Comparison of ENCODE assay signal across 10 cellular contexts in genomic region chr5:93570294-93571110, GRCh38. TPM values are rescaled to one million over a fixed set of nuclear protein-coding genes. Genes with fewer than 3 reads are reported as not detected.
DNase-seq lines count a peak whose midpoint lies in the region; ATAC-seq and TF ChIP-seq lines count a peak whose summit lies in the region.
"Had no signal": no experiment of that assay in that cellular context is flagged by ENCODE, and none has a peak within 500 bp of the region (broad histone marks: within the 10 kb centered on the region; RNA-seq: fewer than 3 reads in every experiment).

No MANE protein-coding gene starts in this region.

- DNase-seq in ecto neural progenitor cell (ENCODE audit: low spot score): peak; percentile 77
- DNase-seq in osteocyte (ENCODE audit: extremely low spot score, unreplicated experiment): no peak
- no peak for DNase-seq in stimulated activated CD4-positive, alpha-beta T cell treated with anti-CD3 and anti-CD28 coated beads, Interleukin-12 subunit alpha, Interleukin-12 subunit beta, amount 100 ng/mL, for 4 hours
- no peak for DNase-seq in SK-N-SH
- DNase-seq in cerebellar nuclear complex (lab: John Stamatoyannopoulos, UW): no peak
- DNase-seq in NCI-H1930 (lab: John Stamatoyannopoulos, UW): no peak

- TF ChIP-seq EP300 in SK-N-SH (IDR thresholded peaks at IDR 0.05; ENCODE audit: borderline replicate concordance in 1 of 2, low read depth in 1 of 2, low read length in 1 of 2): no peak

- H3K79me2 ChIP-seq in SK-N-SH (ENCODE audit: insufficient read depth): peaks cover 26% of the 10 kb centered on the region; the same call in 1 of the 2 replicates

- H3K9me2 ChIP-seq in SK-N-SH: no peaks in the 10 kb centered on the region

- no peak overlapping the region for H3K9ac ChIP-seq in SK-N-SH

- ATAC-seq in GM18868 (IDR thresholded peaks at IDR 0.05; ENCODE audit: unreplicated experiment): peak; percentile 49
- peak; percentile 50 for ATAC-seq in HG02973 (IDR thresholded peaks at IDR 0.05; ENCODE audit: unreplicated experiment)

- 96% methylated on average over 52 of the region's 69 CpGs for WGBS in SK-N-SH (ENCODE audit: low lambda C conversion rate)

- no peaks in the 10 kb centered on the region for H4K20me1 ChIP-seq in SK-N-SH (ENCODE audit: insufficient read depth)

- peaks cover 19% of the 10 kb centered on the region for H3K36me3 Mint-ChIP-seq in osteocyte (ENCODE audit: unreplicated experiment)

- POLR2A ChIA-PET in SK-N-SH (lab: Yijun Ruan, JAX): no interaction called here

- TF ChIP-seq CTCF in osteocyte (IDR thresholded peaks at IDR 0.05) (no peak), SK-N-SH (IDR thresholded peaks at IDR 0.05) (no peak)

- peaks cover 0 to 15% of the 10 kb centered on the region in 2 experiments; a peak in 2 of 4 replicates for H3K4me1 ChIP-seq in SK-N-SH (ENCODE audit: control insufficient read depth in 1 of 2, insufficient read depth in 2 of 2, low read depth in 1 of 2, low read length in 1 of 2)

- H3K9me3 ChIP-seq in SK-N-SH: no peaks in the 10 kb centered on the region

- no peak overlapping the region for H3K27ac ChIP-seq in SK-N-SH (ENCODE audit: low read depth in 2 of 2, low read length in 1 of 2)

- no peak for TF ChIP-seq RAD21 in SK-N-SH (IDR thresholded peaks at IDR 0.05; ENCODE audit: low read length)

- H3K4me1 Mint-ChIP-seq in osteocyte (ENCODE audit: unreplicated experiment): peaks cover 62% of the 10 kb centered on the region

- H3K4me2 ChIP-seq in SK-N-SH: no peak overlapping the region

- H2AFZ ChIP-seq in SK-N-SH (ENCODE audit: low read depth): no peak overlapping the region

- no peak overlapping the region for H3K4me3 ChIP-seq in SK-N-SH (ENCODE audit: low read depth in 2 of 2, low read length in 1 of 2)

- H3K27me3 ChIP-seq in SK-N-SH (ENCODE audit: insufficient read depth): no peaks in the 10 kb centered on the region

- peaks cover 0 to 11% of the 10 kb centered on the region in 2 experiments for H3K36me3 ChIP-seq in SK-N-SH (replicated peaks in 1 of 2; ENCODE audit: control insufficient read depth in 1 of 2, insufficient read depth in 2 of 2, low read length in 1 of 2)

- H3K4me3 Mint-ChIP-seq in osteocyte (ENCODE audit: unreplicated experiment): no peak overlapping the region
- H3K4me3 Mint-ChIP-seq: central memory CD8-positive, alpha-beta T cell; T-helper 2 cell treated with Interferon-gamma antibody and Interleukin-4, amounts not matched to agents 5 μg/mL and 100 μg/mL, for 36 hours had no signal

- CTCF ChIA-PET in SK-N-SH (lab: Yijun Ruan, JAX): interaction anchor here (1.1 kb wide), 1 partner anchor 8 kb away, joined by 3 read pairs; no protein-coding TSS in a partner anchor

- no peaks in the 10 kb centered on the region for H3K9me3 Mint-ChIP-seq in osteocyte (ENCODE audit: unreplicated experiment)
- H3K9me3 Mint-ChIP-seq: central memory CD8-positive, alpha-beta T cell; T-helper 2 cell treated with Interferon-gamma antibody and Interleukin-4, amounts not matched to agents 5 μg/mL and 100 μg/mL, for 36 hours had no signal

- peak overlapping the region; percentile 38 for H3K27ac Mint-ChIP-seq in osteocyte (ENCODE audit: unreplicated experiment)

- H3K27me3 Mint-ChIP-seq in osteocyte (ENCODE audit: unreplicated experiment): no peaks in the 10 kb centered on the region

- no peaks in the 10 kb centered on the region for H3F3A ChIP-seq in SK-N-SH (replicated peaks; ENCODE audit: insufficient read depth)

TF ChIP-seq in SK-N-SH, 30 proteins besides CTCF, POLR2A, EP300 and RAD21:
- TF ChIP-seq GABPA (IDR thresholded peaks at IDR 0.05; ENCODE audit: low read depth) (no peak), YY1 (IDR thresholded peaks at IDR 0.05; ENCODE audit: low read depth) (no peak), JUND (IDR thresholded peaks at IDR 0.05) (no peak), RFX5 (IDR thresholded peaks at IDR 0.05; ENCODE audit: low read length) (no peak), MAX (IDR thresholded peaks at IDR 0.05; ENCODE audit: low read depth) (no peak), EZH2phosphoT487 (IDR thresholded peaks at IDR 0.05; ENCODE audit: borderline replicate concordance, low read depth) (no peak), PBX3 (IDR thresholded peaks at IDR 0.05) (no peak), REST (IDR thresholded peaks at IDR 0.05; ENCODE audit: low read depth, low read length) (no peak), USF1 (IDR thresholded peaks at IDR 0.05; ENCODE audit: borderline replicate concordance, low read depth) (no peak), ZBTB33 (IDR thresholded peaks at IDR 0.05; ENCODE audit: borderline replicate concordance, low read depth) (no peak), SIN3A (IDR thresholded peaks at IDR 0.05; ENCODE audit: borderline replicate concordance, low read depth, low read length) (no peak), SMC3 (IDR thresholded peaks at IDR 0.05; ENCODE audit: low read depth, low read length) (no peak), CHD2 (IDR thresholded peaks at IDR 0.05; ENCODE audit: low read length, partially characterized antibody) (no peak)

RNA-seq across cellular contexts. Expression of gene NR2F1-AS1, which starts 10.5 kb away (rescaled TPM):
- total RNA-seq in osteocyte: 40.9 and 42.8 TPM in 2 replicates
- polyA plus RNA-seq in SK-N-SH (2012; rRNA removed): 7.4 and 8.3 TPM in 2 replicates
- 9.3 and 13.1 TPM in 2 replicates for polyA plus RNA-seq in SK-N-SH (2012; cell fraction: cytosol; rRNA removed)
- 12.3 TPM in 2 replicates for polyA plus RNA-seq in SK-N-SH (2012; cell fraction: nucleus; rRNA removed)

RNA-seq across cellular contexts. Expression of gene NR2F1, which starts 12.5 kb away (rescaled TPM):
- total RNA-seq in osteocyte: 189 and 197 TPM in 2 replicates
- 40.0 and 47.1 TPM in 2 replicates for polyA plus RNA-seq in SK-N-SH (2012; rRNA removed)
- 24.5 and 41.7 TPM in 2 replicates for polyA plus RNA-seq in SK-N-SH (2012; cell fraction: cytosol; rRNA removed)
- 82.7 and 105 TPM in 2 replicates for polyA plus RNA-seq in SK-N-SH (2012; cell fraction: nucleus; rRNA removed)
